ENCODE assay signal across 8 cellular contexts in the genomic region with DNA sequence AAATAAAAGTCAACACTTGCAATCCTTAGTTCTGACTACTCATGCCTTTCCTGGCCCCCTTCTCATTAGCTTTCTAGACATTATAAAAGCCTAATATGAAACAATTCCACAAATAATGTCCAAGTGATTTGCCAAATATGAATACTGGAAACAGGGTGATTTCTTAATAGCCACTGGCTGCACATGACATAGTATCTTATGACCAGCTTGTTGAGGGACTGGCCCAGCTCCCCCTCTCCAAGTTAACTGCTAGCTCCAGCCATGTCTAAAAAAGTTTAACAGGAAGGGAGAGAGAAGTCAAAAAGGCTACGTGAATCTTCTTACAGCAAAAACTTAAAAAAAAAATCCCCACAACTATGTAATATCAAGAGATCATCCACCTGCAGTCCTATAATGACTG. TPM values are rescaled to one million over a fixed set of nuclear protein-coding genes. Genes with fewer than 3 reads are reported as not detected.
A peak's percentile ranks its signal among the peaks of the same experiment; 100 is the strongest.
DNase-seq lines count a peak whose midpoint lies in the region; ATAC-seq and TF ChIP-seq lines count a peak whose summit lies in the region.

No MANE protein-coding gene starts in this region.

- no peak for TF ChIP-seq CTCF in Loucy (conservative IDR thresholded peaks at IDR 0.05; ENCODE audit: low read length)
- TF ChIP-seq CTCF in colonic mucosa (IDR thresholded peaks at IDR 0.05) = no peak

- H3K4me1 ChIP-seq in Loucy (ENCODE audit: insufficient read depth, low read length, poor library complexity, severe bottlenecking) = peaks cover 62% of the 10 kb centered on the region
- H3K4me1 ChIP-seq in colonic mucosa = peaks cover 6% of the 10 kb centered on the region
- H3K4me1 ChIP-seq in muscle layer of colon (ENCODE audit: insufficient read depth, low read length) = peaks cover 46% of the 10 kb centered on the region

- H3K27me3 ChIP-seq in Loucy (ENCODE audit: insufficient read depth, low read length, poor library complexity, severe bottlenecking) = no peaks in the 10 kb centered on the region
- no peaks in the 10 kb centered on the region for H3K27me3 ChIP-seq in colonic mucosa
- no peaks in the 10 kb centered on the region for H3K27me3 ChIP-seq in muscle layer of colon (ENCODE audit: control insufficient read depth in 1 of 2, insufficient read depth in 2 of 2, low read length in 2 of 2)

- no peak for ATAC-seq in GM18873 (IDR thresholded peaks at IDR 0.05; ENCODE audit: low FRiP score, unreplicated experiment)
- no peak for ATAC-seq in HG03196 (IDR thresholded peaks at IDR 0.05; ENCODE audit: unreplicated experiment)
- no peak for ATAC-seq in HG02588 (IDR thresholded peaks at IDR 0.05; ENCODE audit: unreplicated experiment)

- DNase-seq in Daoy (ENCODE audit: low read depth) (peak; percentile 16), colonic mucosa (peak; percentile 20), NCI-H2171 (lab: John Stamatoyannopoulos, UW) (no peak)

- peaks cover 91% of the 10 kb centered on the region for H3K79me2 ChIP-seq in Loucy (ENCODE audit: insufficient read depth, low read length)

- H3K27ac ChIP-seq in colonic mucosa (peak overlapping the region; percentile 91), muscle layer of colon (ENCODE audit: low read depth, low read length) (peak overlapping the region; percentile 12)

- peaks cover 49% of the 10 kb centered on the region for H4K20me1 ChIP-seq in Loucy (ENCODE audit: insufficient read depth, low read length, poor library complexity, severe bottlenecking)

- no peak overlapping the region for H2AFZ ChIP-seq in Loucy (ENCODE audit: low read length)

- H3F3A ChIP-seq in Loucy (ENCODE audit: low read depth) = 0 out of 2 replicates have a peak, but pooled peaks cover 2% of the 10 kb centered on the region

- intact Hi-C loops in colonic mucosa (cut with DNase I) = loop anchor here (10.0 kb wide), 1 partner anchor 155 kb away; no protein-coding TSS in a partner anchor

- H3K36me3 ChIP-seq in Loucy (ENCODE audit: insufficient read depth, low read length) (no peaks in the 10 kb centered on the region), colonic mucosa (no peaks in the 10 kb centered on the region), muscle layer of colon (ENCODE audit: insufficient read depth, low read length) (peaks cover under 1% of the 10 kb centered on the region)

- H3K9me3 ChIP-seq in Loucy (ENCODE audit: insufficient read depth, low read depth, low read length) = no peaks in the 10 kb centered on the region
- no peaks in the 10 kb centered on the region for H3K9me3 ChIP-seq in colonic mucosa
- H3K9me3 ChIP-seq in muscle layer of colon (ENCODE audit: low read length) = no peaks in the 10 kb centered on the region

- peak overlapping the region; percentile 96 for H3K4me2 ChIP-seq in Loucy (ENCODE audit: low read depth, low read length, poor library complexity, severe bottlenecking)

- no peaks in the 10 kb centered on the region for H3K9me2 ChIP-seq in Loucy (replicated peaks; ENCODE audit: low read depth, low read length)

- peak overlapping the region; percentile 82 for H3K4me3 ChIP-seq in Loucy (ENCODE audit: low read length, poor library complexity, severe bottlenecking)
- H3K4me3 ChIP-seq in colonic mucosa = peak overlapping the region; percentile 87
- peak overlapping the region in 1 of 2 donors; percentile 78 for H3K4me3 ChIP-seq in muscle layer of colon (ENCODE audit: low read depth in 1 of 2, low read length in 2 of 2)

- H3K9ac ChIP-seq in Loucy (ENCODE audit: low read depth, low read length, poor library complexity, severe bottlenecking) (peak overlapping the region; percentile 88), colonic mucosa (ENCODE audit: low read depth in 2 of 2, low read length in 2 of 2) (peak overlapping the region in 1 of 2 donors; percentile 27), muscle layer of colon (ENCODE audit: low read length) (peak overlapping the region; percentile 14)

RNA-seq across cellular contexts. Expression of gene CERT1, which starts 1.5 kb away (rescaled TPM):
- 10.0 and 12.5 TPM in 2 replicates for total RNA-seq in Daoy (2014; rRNA removed; shearing (Covaris generic))
- 10 to 100 TPM; 34.0 to 44.5 TPM for total RNA-seq in colonic mucosa

RNA-seq across cellular contexts. Expression of gene POLK, which starts 1.7 kb away (rescaled TPM):
- total RNA-seq in Daoy (2014; rRNA removed; shearing (Covaris generic)) = 20.2 and 31.6 TPM in 2 replicates
- 10 to 100 TPM; 13.7 to 16.8 TPM for total RNA-seq in colonic mucosa
